ENCODE assay signal across 10 cellular contexts in genomic region chr16:3963203-3963602, GRCh38.
DNase-seq lines count a peak whose midpoint lies in the region; ATAC-seq and TF ChIP-seq lines count a peak whose summit lies in the region.
"Had no signal": no experiment of that assay in that cellular context is flagged by ENCODE, and none has a peak within 500 bp of the region (broad histone marks: within the 10 kb centered on the region; RNA-seq: fewer than 3 reads in every experiment).

No MANE protein-coding gene starts in this region.

- ATAC-seq in activated B cell treated with CpG ODN at 0.5 μM for 24 hours (ENCODE audit: low read depth), result peak; percentile 25
- ATAC-seq: K562 had no signal

- H3K9ac ChIP-seq in endodermal cell (ENCODE audit: extremely low read depth, low read length, poor library complexity, severe bottlenecking), result no peak overlapping the region

- 60% methylated on average over 14 to 17 of the region's 17 CpGs for WGBS in endodermal cell (ENCODE audit: insufficient coverage in 1 of 2, insufficient read length in 1 of 2), 2 experiments

- intact Hi-C loops in activated T-helper 1 cell treated with anti-CD3 and anti-CD28 coated beads, Interleukin-12 subunit alpha, Interleukin-12 subunit beta, Interleukin-2, Interleukin-4 antibody, amounts not matched to agents 30 ng/mL and 10 ng/mL and 1 ng/mL, durations not matched to agents 14 hours and 24 hours and 36 hours (cut with micrococcal nuclease), result loop anchor here (5.0 to 10.0 kb wide), 3 partner anchors 152 to 344 kb away; partner anchors contain the start of gene ADCY9
- intact Hi-C loops in activated B cell treated with CpG ODN at 0.5 μM for 24 hours (cut with micrococcal nuclease) (no loop called here), PC-9 (cut with micrococcal nuclease; ENCODE audit: unreplicated experiment) (no loop called here)

- H3K36me3 ChIP-seq in endodermal cell (ENCODE audit: control insufficient read depth, insufficient read depth, low read length) (no peaks in the 10 kb centered on the region), PC-9 (ENCODE audit: low read depth) (no peaks in the 10 kb centered on the region)

- H3K9me3 Mint-ChIP-seq in activated T-helper 1 cell treated with anti-CD3 and anti-CD28 coated beads, Interleukin-12 subunit alpha, Interleukin-12 subunit beta, Interleukin-2, Interleukin-4 antibody, amounts not matched to agents 30 ng/mL and 10 ng/mL and 1 ng/mL, durations not matched to agents 14 hours and 24 hours and 36 hours, result no peaks in the 10 kb centered on the region
- H3K9me3 Mint-ChIP-seq in activated B cell treated with CpG ODN at 0.5 μM for 24 hours (peaks cover 2% of the 10 kb centered on the region), endodermal cell (peaks cover 5% of the 10 kb centered on the region)

- H3K27ac ChIP-seq in endodermal cell (ENCODE audit: low read depth, low read length) (no peak overlapping the region), PC-9 (no peak overlapping the region)
- H3K27ac ChIP-seq: SJCRH30 had no signal

- H3K4me1 ChIP-seq in endodermal cell (ENCODE audit: control insufficient read depth, insufficient read depth, low read length), result peaks cover 3% of the 10 kb centered on the region
- H3K4me1 ChIP-seq in PC-9 (replicated peaks; ENCODE audit: insufficient read depth), result 0 out of 2 replicates have a peak, but pooled peaks cover 9% of the 10 kb centered on the region
- H3K4me1 ChIP-seq: SJCRH30 had no signal

- peaks cover 9% of the 10 kb centered on the region for H3K36me3 Mint-ChIP-seq in activated T-helper 1 cell treated with anti-CD3 and anti-CD28 coated beads, Interleukin-12 subunit alpha, Interleukin-12 subunit beta, Interleukin-2, Interleukin-4 antibody, amounts not matched to agents 30 ng/mL and 10 ng/mL and 1 ng/mL, durations not matched to agents 14 hours and 24 hours and 36 hours (ENCODE audit: low read depth)
- H3K36me3 Mint-ChIP-seq in activated B cell treated with CpG ODN at 0.5 μM for 24 hours (ENCODE audit: low read depth) (no peaks in the 10 kb centered on the region), endodermal cell (ENCODE audit: low read depth) (peaks cover 11% of the 10 kb centered on the region)

- H3K27me3 Mint-ChIP-seq in activated T-helper 1 cell treated with anti-CD3 and anti-CD28 coated beads, Interleukin-12 subunit alpha, Interleukin-12 subunit beta, Interleukin-2, Interleukin-4 antibody, amounts not matched to agents 30 ng/mL and 10 ng/mL and 1 ng/mL, durations not matched to agents 14 hours and 24 hours and 36 hours (ENCODE audit: insufficient read depth), result peaks cover 4% of the 10 kb centered on the region
- H3K27me3 Mint-ChIP-seq in activated B cell treated with CpG ODN at 0.5 μM for 24 hours (peaks cover 7% of the 10 kb centered on the region), endodermal cell (ENCODE audit: insufficient read depth) (peaks cover 25% of the 10 kb centered on the region)

- H2AFZ ChIP-seq in PC-9, result no peak overlapping the region

- no peaks in the 10 kb centered on the region for H3K79me2 ChIP-seq in PC-9 (ENCODE audit: low read depth)

- no peaks in the 10 kb centered on the region for H3K9me3 ChIP-seq in endodermal cell (ENCODE audit: control insufficient read depth, low read length)
- no peaks in the 10 kb centered on the region for H3K9me3 ChIP-seq in PC-9 (ENCODE audit: insufficient read depth, low read depth)
- H3K9me3 ChIP-seq: SJCRH30 had no signal

- H3K27me3 ChIP-seq in endodermal cell (ENCODE audit: control insufficient read depth, insufficient read depth, low read length, poor library complexity, severe bottlenecking) (no peaks in the 10 kb centered on the region), PC-9 (ENCODE audit: insufficient read depth, low read depth) (no peaks in the 10 kb centered on the region)
- H3K27me3 ChIP-seq: SJCRH30 had no signal

- H3K4me1 Mint-ChIP-seq in activated T-helper 1 cell treated with anti-CD3 and anti-CD28 coated beads, Interleukin-12 subunit alpha, Interleukin-12 subunit beta, Interleukin-2, Interleukin-4 antibody, amounts not matched to agents 30 ng/mL and 10 ng/mL and 1 ng/mL, durations not matched to agents 14 hours and 24 hours and 36 hours (ENCODE audit: low read depth), result peaks cover 25% of the 10 kb centered on the region
- H3K4me1 Mint-ChIP-seq in activated B cell treated with CpG ODN at 0.5 μM for 24 hours (peaks cover 15% of the 10 kb centered on the region), endodermal cell (peaks cover 14% of the 10 kb centered on the region)

- peaks cover 8% of the 10 kb centered on the region for H3F3A ChIP-seq in PC-9 (ENCODE audit: insufficient read depth, low read depth)

- no peaks in the 10 kb centered on the region for H4K20me1 ChIP-seq in PC-9 (ENCODE audit: insufficient read depth)

- H3K4me3 ChIP-seq in endodermal cell (ENCODE audit: low read length), result no peak overlapping the region
- no peak overlapping the region for H3K4me3 ChIP-seq in PC-9
- H3K4me3 ChIP-seq: K562, SJCRH30 had no signal

- no peaks in the 10 kb centered on the region for H3K9me2 ChIP-seq in PC-9 (ENCODE audit: insufficient read depth)

- POLR2A ChIA-PET in activated B cell treated with CpG ODN at 0.5 μM for 24 hours (lab: Charles Lee), result interaction anchor here (0.6 to 1.9 kb wide), 2 partner anchors 119 to 290 kb away, joined by 3 to 5 read pairs; no protein-coding TSS in a partner anchor
- POLR2A ChIA-PET in PC-9 (lab: Charles Lee; ENCODE audit: unreplicated experiment), result no interaction called here

- peak; percentile 14 for DNase-seq in activated T-helper 1 cell treated with Interleukin-2 at 50 U/mL for 16 hours (ENCODE audit: low read depth)
- no peak for DNase-seq in activated T-helper 1 cell treated with anti-CD3 and anti-CD28 coated beads, Interleukin-12 subunit alpha, Interleukin-12 subunit beta, Interleukin-2, Interleukin-4 antibody, amounts not matched to agents 30 ng/mL and 10 ng/mL and 1 ng/mL, durations not matched to agents 14 hours and 24 hours and 36 hours (ENCODE audit: low spot score)
- DNase-seq in activated B cell treated with CpG ODN at 0.5 μM for 24 hours, result no peak
- DNase-seq in endodermal cell, result peak; percentile 81
- DNase-seq in stimulated activated naive CD4-positive, alpha-beta T cell treated with Interleukin-2 at 50 U/mL for 16 hours (lab: John Stamatoyannopoulos, UW), result peak; percentile 12
- no peak for DNase-seq in NCI-H748 treated with DMSO at 0.1 percent for 48 hours (lab: John Stamatoyannopoulos, UW)
- no peak for DNase-seq in PC-9
- no peak for DNase-seq in NCI-H2171 (lab: John Stamatoyannopoulos, UW)
- DNase-seq: SJCRH30 had no signal

- CTCF ChIA-PET in activated B cell treated with CpG ODN at 0.5 μM for 24 hours (lab: Charles Lee), result no interaction called here
- CTCF ChIA-PET in PC-9 (lab: Charles Lee), result no interaction called here

- BruUV-seq in PC-9 (replicated peaks; lab: Mats Ljungman, UMichigan), result no TSS peak

- H3K4me2 ChIP-seq in PC-9, result no peak overlapping the region

- no peak for TF ChIP-seq CTCF in activated B cell treated with CpG ODN at 0.5 μM for 24 hours (IDR thresholded peaks at IDR 0.05)
- TF ChIP-seq CTCF in endodermal cell (conservative IDR thresholded peaks at IDR 0.05), result no peak
- no peak for TF ChIP-seq CTCF in PC-9 (conservative IDR thresholded peaks at IDR 0.05)

- H3K4me3 Mint-ChIP-seq in activated T-helper 1 cell treated with anti-CD3 and anti-CD28 coated beads, Interleukin-12 subunit alpha, Interleukin-12 subunit beta, Interleukin-2, Interleukin-4 antibody, amounts not matched to agents 30 ng/mL and 10 ng/mL and 1 ng/mL, durations not matched to agents 14 hours and 24 hours and 36 hours, result no peak overlapping the region
- H3K4me3 Mint-ChIP-seq in activated B cell treated with CpG ODN at 0.5 μM for 24 hours (peak overlapping the region; percentile 29), endodermal cell (no peak overlapping the region)

- no peak overlapping the region for H3K27ac Mint-ChIP-seq in activated T-helper 1 cell treated with anti-CD3 and anti-CD28 coated beads, Interleukin-12 subunit alpha, Interleukin-12 subunit beta, Interleukin-2, Interleukin-4 antibody, amounts not matched to agents 30 ng/mL and 10 ng/mL and 1 ng/mL, durations not matched to agents 14 hours and 24 hours and 36 hours
- no peak overlapping the region for H3K27ac Mint-ChIP-seq in activated B cell treated with CpG ODN at 0.5 μM for 24 hours
- H3K27ac Mint-ChIP-seq in endodermal cell, result no peak overlapping the region

Comparison
In these comparisons a context has a peak if more than half of its experiments do, and no peak if none do; other contexts are left out.
1. DNase-seq: peak in activated T-helper 1 cell treated with Interleukin-2 at 50 U/mL for 16 hours (single experiment), endodermal cell (single experiment) and stimulated activated naive CD4-positive, alpha-beta T cell treated with Interleukin-2 at 50 U/mL for 16 hours (single experiment); none in activated T-helper 1 cell treated with anti-CD3 and anti-CD28 coated beads, Interleukin-12 subunit alpha, Interleukin-12 subunit beta, Interleukin-2, Interleukin-4 antibody, amounts not matched to agents 30 ng/mL and 10 ng/mL and 1 ng/mL, durations not matched to agents 14 hours and 24 hours and 36 hours (single experiment), activated B cell treated with CpG ODN at 0.5 μM for 24 hours (single experiment), NCI-H748 treated with DMSO at 0.1 percent for 48 hours (single experiment), PC-9 (0 of 2) and NCI-H2171 (single experiment).